In genomic region chr20:33076662-33077398, GRCh38 we compare ENCODE assay signal across 12 cellular contexts. TPM values are rescaled to one million over a fixed set of nuclear protein-coding genes. Genes with fewer than 3 reads are reported as not detected.
A peak's percentile ranks its signal among the peaks of the same experiment; 100 is the strongest.
DNase-seq lines count a peak whose midpoint lies in the region; ATAC-seq and TF ChIP-seq lines count a peak whose summit lies in the region.
"Had no signal": no experiment of that assay in that cellular context is flagged by ENCODE, and none has a peak within 500 bp of the region (broad histone marks: within the 10 kb centered on the region; RNA-seq: fewer than 3 reads in every experiment).

No MANE protein-coding gene starts in this region.

- H3K79me2 ChIP-seq in PC-3 (ENCODE audit: low read length), result no peaks in the 10 kb centered on the region

- H3K36me3 ChIP-seq in PC-3 (ENCODE audit: low read depth, low read length), result no peaks in the 10 kb centered on the region

- no peaks in the 10 kb centered on the region for H3K9me2 ChIP-seq in PC-3 (replicated peaks; ENCODE audit: low read length)

- no peaks in the 10 kb centered on the region for H3F3A ChIP-seq in PC-3 (ENCODE audit: low read length, unreplicated experiment)

- H3K4me1 ChIP-seq in PC-3 (ENCODE audit: insufficient read depth, low read length), result no peaks in the 10 kb centered on the region

- H3K9me3 ChIP-seq in PC-3 (ENCODE audit: low read length), result no peaks in the 10 kb centered on the region

- no TSS peak for BruUV-seq in PC-3 (replicated peaks; lab: Mats Ljungman, UMichigan)

- DNase-seq in GM10266 (ENCODE audit: extremely low spot score) (no peak), PC-3 (peak; percentile 39), epithelial cell of proximal tubule (ENCODE audit: low read depth) (no peak), left colon (no peak), SW 1271 (lab: John Stamatoyannopoulos, UW) (no peak)
- DNase-seq: activated CD4-positive, alpha-beta T cell treated with anti-CD3 and anti-CD28 coated beads for 1 hour; left ventricle myocardium superior; NCI-H1930 had no signal

- H4K20me1 ChIP-seq in PC-3 (ENCODE audit: low read length), result no peaks in the 10 kb centered on the region

- peaks cover 6% of the 10 kb centered on the region; the same call in 1 of the 2 replicates for H3K27me3 ChIP-seq in PC-3 (ENCODE audit: low read length)

- H3K27ac ChIP-seq in 22Rv1 (no peak overlapping the region), PC-3 (ENCODE audit: low read length) (no peak overlapping the region)

- intact Hi-C loops in PC-3 (cut with micrococcal nuclease) (no loop called here), left colon (cut with DNase I, micrococcal nuclease) (no loop called here)

- CTCF ChIA-PET in PC-3 (lab: Charles Lee), result interaction anchor here (0.5 kb wide), 1 partner anchor 10 kb away, joined by 3 read pairs; no protein-coding TSS in a partner anchor

- TF ChIP-seq CTCF in 22Rv1 (IDR thresholded peaks at IDR 0.05) (peak; percentile 73), GM10266 (IDR thresholded peaks at IDR 0.05; ENCODE audit: control insufficient read depth, insufficient read depth, low read depth, missing control alignments) (peak; percentile 34), PC-3 (conservative IDR thresholded peaks at IDR 0.05; ENCODE audit: low read depth, low read length) (peak; percentile 68), epithelial cell of proximal tubule (conservative IDR thresholded peaks at IDR 0.05; ENCODE audit: low read depth, low read length) (peak; percentile 45)

- ATAC-seq in PC-3, result peak; percentile 55
- ATAC-seq in left colon, result no peak
- ATAC-seq in GM21515 (IDR thresholded peaks at IDR 0.05; ENCODE audit: unreplicated experiment), result no peak
- no peak for ATAC-seq in GM21526 (IDR thresholded peaks at IDR 0.05; ENCODE audit: low FRiP score, unreplicated experiment)
- ATAC-seq: left ventricle myocardium superior had no signal

- POLR2A ChIA-PET in PC-3 (lab: Charles Lee; ENCODE audit: unreplicated experiment), result no interaction called here

- H3K4me3 ChIP-seq in PC-3 (ENCODE audit: low read length) (no peak overlapping the region), epithelial cell of proximal tubule (ENCODE audit: low read depth, low read length) (no peak overlapping the region)

- H3K9ac ChIP-seq in PC-3 (ENCODE audit: low read length), result no peak overlapping the region

- no peak overlapping the region for H3K4me2 ChIP-seq in PC-3 (ENCODE audit: low read length)

- no peak overlapping the region for H2AFZ ChIP-seq in PC-3 (ENCODE audit: low read length)

RNA-seq across cellular contexts. Expression of gene BPIFB4, which starts 2.6 kb away (rescaled TPM):
- not detected in 2 replicates for total RNA-seq in PC-3 (2014; rRNA removed)
- total RNA-seq in epithelial cell of proximal tubule, result not detected in 2 replicates
- not detected for total RNA-seq in left colon
- total RNA-seq: left ventricle myocardium superior, ureter had no signal

RNA-seq across cellular contexts. Expression of gene BPIFB3, which starts 23.1 kb away (rescaled TPM):
- total RNA-seq in PC-3 (2014; rRNA removed), result not detected in 2 replicates
- not detected in 2 replicates for total RNA-seq in epithelial cell of proximal tubule
- total RNA-seq in left colon, result not detected
- total RNA-seq: left ventricle myocardium superior, ureter had no signal

RNA-seq across cellular contexts. Expression of gene BPIFB6, which starts 45.4 kb away (rescaled TPM):
- total RNA-seq in PC-3 (2014; rRNA removed) (not detected in 2 replicates), epithelial cell of proximal tubule (not detected in 2 replicates), left colon (not detected)
- total RNA-seq: left ventricle myocardium superior, ureter had no signal
